In genomic region chr6:126176266-126176665, GRCh38 we compare ENCODE assay signal across 11 cellular contexts.
A peak's percentile ranks its signal among the peaks of the same experiment; 100 is the strongest.
DNase-seq lines count a peak whose midpoint lies in the region; ATAC-seq and TF ChIP-seq lines count a peak whose summit lies in the region.
"Had no signal": no experiment of that assay in that cellular context is flagged by ENCODE, and none has a peak within 500 bp of the region (broad histone marks: within the 10 kb centered on the region; RNA-seq: fewer than 3 reads in every experiment).

No MANE protein-coding gene starts in this region.

- CTCF ChIA-PET in HEK293 (lab: Yijun Ruan, JAX): interaction anchor here (0.6 to 1.4 kb wide), 9 partner anchors 9 to 980 kb away, joined by 3 to 7 read pairs (median 3); partner anchors contain the start of gene CENPW

- no peaks in the 10 kb centered on the region for H3K4me1 ChIP-seq in HEK293 (ENCODE audit: control insufficient read depth, insufficient read depth, low read length)
- H3K4me1 ChIP-seq in right cardiac atrium (ENCODE audit: control insufficient read depth, insufficient read depth, low read length): no peaks in the 10 kb centered on the region

- H3K27me3 ChIP-seq in right cardiac atrium (ENCODE audit: control insufficient read depth, insufficient read depth): no peaks in the 10 kb centered on the region

- H3K4me3 ChIP-seq in HEK293 (ENCODE audit: low read depth, low read length): no peak overlapping the region
- no peak overlapping the region for H3K4me3 ChIP-seq in right cardiac atrium (ENCODE audit: low read length)

- H3K27ac ChIP-seq in HEK293 (ENCODE audit: extremely low read depth, low read depth, low read length) (no peak overlapping the region), right cardiac atrium (ENCODE audit: low read length) (no peak overlapping the region)

- in situ Hi-C loops in SK-MEL-5 (cut with HindIII; ENCODE audit: low pct_unique_long_range_greater_than_20kb, low sequenced_read_pairs): no loop called here

- H3K36me3 ChIP-seq in HEK293 (ENCODE audit: control insufficient read depth in 2 of 2, insufficient read depth in 1 of 2, low read length in 2 of 2): no peaks in the 10 kb centered on the region

- 0 out of 2 replicates have a peak, but pooled peaks have one; percentile 12 for TF ChIP-seq CTCF in HEK293 (tag by site-specific recombination; IDR thresholded peaks at IDR 0.05)

- POLR2A ChIA-PET in HEK293 (lab: Yijun Ruan, JAX): interaction anchor here (1.1 kb wide), 1 partner anchor 18 kb away, joined by 3 read pairs; no protein-coding TSS in a partner anchor

- intact Hi-C loops in right cardiac atrium (cut with DNase I): no loop called here

- DNase-seq in COLO829 (ENCODE audit: low spot score): peak; percentile 54
- peak; percentile 56 for DNase-seq in SK-MEL-5 (ENCODE audit: low read depth, low spot score)
- peak; percentile 16 for DNase-seq in glomerular visceral epithelial cell (ENCODE audit: extremely low spot score)
- no peak for DNase-seq in T1000 (lab: John Stamatoyannopoulos, UW)
- DNase-seq in iPS-NIHi7 (ENCODE audit: extremely low spot score): no peak
- DNase-seq in right cardiac atrium: no peak
- DNase-seq: activated naive CD8-positive, alpha-beta T cell treated with anti-CD3 and anti-CD28 coated beads, Interleukin-2, amount 10 ng/mL, durations not matched to agents 7 days and 5 days; left cardiac atrium; stimulated activated CD4-positive, alpha-beta T cell treated with anti-CD3 and anti-CD28 coated beads, Interleukin-4, amount 100 ng/mL, for 24 hours had no signal

- H3K9me3 ChIP-seq in HEK293 (ENCODE audit: control insufficient read depth, insufficient read depth, low read depth, low read length) (no peaks in the 10 kb centered on the region), right cardiac atrium (ENCODE audit: control insufficient read depth, low read length) (no peaks in the 10 kb centered on the region)

- ATAC-seq in GM18909 (IDR thresholded peaks at IDR 0.05; ENCODE audit: poor library complexity, unreplicated experiment) (no peak), right cardiac atrium (no peak)
- ATAC-seq: left cardiac atrium had no signal

TF ChIP-seq in HEK293, 187 proteins besides CTCF, POLR2A, EP300 and RAD21:
- TF ChIP-seq ZBTB17 (tag by site-specific recombination; IDR thresholded peaks at IDR 0.05) (no peak), ZNF654 (tag by site-specific recombination; IDR thresholded peaks at IDR 0.05; ENCODE audit: low read depth) (peak; percentile 34), ZNF521 (tag by site-specific recombination; IDR thresholded peaks at IDR 0.05) (no peak)

Comparison
In these comparisons a context has a peak if more than half of its experiments do, and no peak if none do; other contexts are left out.
1. DNase-seq: peak in COLO829 (single experiment), SK-MEL-5 (single experiment) and glomerular visceral epithelial cell (single experiment); none in T1000 (single experiment), iPS-NIHi7 (single experiment) and right cardiac atrium (0 of 3).